ENCODE assay signal across 8 cellular contexts in genomic region chr11:111429066-111429506, GRCh38. TPM values are rescaled to one million over a fixed set of nuclear protein-coding genes. Genes with fewer than 3 reads are reported as not detected.
A peak's percentile ranks its signal among the peaks of the same experiment; 100 is the strongest.
DNase-seq lines count a peak whose midpoint lies in the region; ATAC-seq and TF ChIP-seq lines count a peak whose summit lies in the region.

No MANE protein-coding gene starts in this region.

- H3K27me3 ChIP-seq in Karpas-422 (ENCODE audit: low read length) (peaks cover 5% of the 10 kb centered on the region; the same call in 1 of the 2 replicates), colonic mucosa (no peaks in the 10 kb centered on the region), thyroid gland (no peaks in the 10 kb centered on the region)

- H3K4me2 ChIP-seq in Karpas-422 (ENCODE audit: low read depth, low read length, poor library complexity, severe bottlenecking): peak overlapping the region; percentile 54

- no peaks in the 10 kb centered on the region for H3K9me2 ChIP-seq in Karpas-422 (replicated peaks; ENCODE audit: insufficient read depth, low read length)

- H3K79me2 ChIP-seq in Karpas-422 (ENCODE audit: low read length): no peaks in the 10 kb centered on the region

- DNase-seq in EL (peak; percentile 56), Karpas-422 (peak; percentile 100), colonic mucosa (peak; percentile 86), mucosa of descending colon (peak in 1 of 3 donors; percentile 86), thyroid gland (peak; percentile 36 to 53), NCI-H2107 treated with DMSO at 0.1 percent for 48 hours (lab: John Stamatoyannopoulos, UW; ENCODE audit: unreplicated experiment) (no peak)

- ATAC-seq in GM21529 (IDR thresholded peaks at IDR 0.05; ENCODE audit: unreplicated experiment): peak; percentile 80
- ATAC-seq in mucosa of descending colon: peak; percentile 93

- H4K20me1 ChIP-seq in Karpas-422 (ENCODE audit: insufficient read depth, low read depth, low read length): no peaks in the 10 kb centered on the region

- TF ChIP-seq CTCF in VCaP (conservative IDR thresholded peaks at IDR 0.05) (peak; percentile 40), colonic mucosa (IDR thresholded peaks at IDR 0.05) (peak; percentile 71), mucosa of descending colon (IDR thresholded peaks at IDR 0.05) (peak; percentile 19), thyroid gland (IDR thresholded peaks at IDR 0.05) (peak in 4 of 6 experiments; percentile 21 to 62 (median 52))

- WGBS in thyroid gland, 2 donors: 58 to 61% methylated on average over 7 of the region's 7 CpGs

- no peak for TF ChIP-seq POLR2A in thyroid gland (IDR thresholded peaks at IDR 0.05)

- H3K4me3 ChIP-seq in Karpas-422 (ENCODE audit: low read length): no peak overlapping the region
- no peak overlapping the region for H3K4me3 ChIP-seq in colonic mucosa
- no peak overlapping the region for H3K4me3 ChIP-seq in mucosa of descending colon
- no peak overlapping the region for H3K4me3 ChIP-seq in thyroid gland (replicated peaks in 1 of 3)

- no peak overlapping the region; the same call in 1 of the 2 replicates for H3K27ac ChIP-seq in Karpas-422 (ENCODE audit: low read length)
- H3K27ac ChIP-seq in VCaP: peak overlapping the region; percentile 99; the same call in 1 of the 2 replicates
- no peak overlapping the region for H3K27ac ChIP-seq in colonic mucosa
- H3K27ac ChIP-seq in thyroid gland: no peak overlapping the region

- intact Hi-C loops in colonic mucosa (cut with DNase I): no loop called here
- intact Hi-C loops in mucosa of descending colon (cut with DNase I, micrococcal nuclease): loop anchor here in 1 of 2 donors (5.0 kb wide), 1 partner anchor 147 kb away; no protein-coding TSS in a partner anchor
- intact Hi-C loops in thyroid gland (cut with DNase I): loop anchor here (5.0 kb wide), 1 partner anchor 132 kb away; the partner anchor contains the start of gene POU2AF3

- H3K4me1 ChIP-seq in Karpas-422 (ENCODE audit: low read length) (peaks cover 59% of the 10 kb centered on the region), colonic mucosa (no peaks in the 10 kb centered on the region), mucosa of descending colon (ENCODE audit: low read depth) (peaks cover 14% of the 10 kb centered on the region), thyroid gland (peaks cover 0 to 14% of the 10 kb centered on the region in 2 donors)

- no peaks in the 10 kb centered on the region for H3K9me3 ChIP-seq in Karpas-422 (ENCODE audit: low read length)
- H3K9me3 ChIP-seq in colonic mucosa: no peaks in the 10 kb centered on the region
- no peaks in the 10 kb centered on the region for H3K9me3 ChIP-seq in mucosa of descending colon
- H3K9me3 ChIP-seq in thyroid gland: no peaks in the 10 kb centered on the region

- no peaks in the 10 kb centered on the region for H3K36me3 ChIP-seq in Karpas-422 (ENCODE audit: insufficient read depth, low read length)
- no peaks in the 10 kb centered on the region for H3K36me3 ChIP-seq in colonic mucosa
- H3K36me3 ChIP-seq in mucosa of descending colon (ENCODE audit: low read depth): no peaks in the 10 kb centered on the region
- H3K36me3 ChIP-seq in thyroid gland: no peaks in the 10 kb centered on the region

- H3K9ac ChIP-seq in Karpas-422 (ENCODE audit: low read length): no peak overlapping the region
- H3K9ac ChIP-seq in colonic mucosa (ENCODE audit: low read depth in 2 of 2, low read length in 2 of 2): no peak overlapping the region

- peak overlapping the region; percentile 9 for H2AFZ ChIP-seq in Karpas-422 (ENCODE audit: low read length)

RNA-seq across cellular contexts. Expression of gene POU2AF1, which starts 50.0 kb away (rescaled TPM):
- total RNA-seq in Karpas-422 (2014; rRNA removed; shearing (Covaris generic); ENCODE audit: low replicate concordance): 803 and 894 TPM in 2 replicates
- 1 to 10 TPM; 3.1 to 3.7 TPM for total RNA-seq in colonic mucosa
- total RNA-seq in mucosa of descending colon: 1 to 10 TPM; 2.8 to 9.3 (median 5.4) TPM
- under 1 TPM in 1 of 4 donors, not detected in 3; 0.54 TPM for total RNA-seq in thyroid gland

Comparison
In these comparisons a context has a peak if more than half of its experiments do, and no peak if none do; other contexts are left out.
1. CTCF ChIP-seq: peak in every context shown above with its lines; median percentile 71 in colonic mucosa; 52 in thyroid gland; 40 in VCaP; 19 in mucosa of descending colon.
2. RNA of gene POU2AF1, which starts 50.0 kb away (total RNA-seq): 803 to 894 TPM in Karpas-422; 2.8 to 9.3 TPM in mucosa of descending colon, 3.1 to 3.7 TPM in colonic mucosa and 0.54 TPM in thyroid gland; every median in the first group is over 10 times any median in the second.